ENCODE assay signal across 19 cellular contexts in genomic region chr6:45706319-45706718, GRCh38.
DNase-seq lines count a peak whose midpoint lies in the region; ATAC-seq and TF ChIP-seq lines count a peak whose summit lies in the region.
"Had no signal": no experiment of that assay in that cellular context is flagged by ENCODE, and none has a peak within 500 bp of the region (broad histone marks: within the 10 kb centered on the region; RNA-seq: fewer than 3 reads in every experiment).

No MANE protein-coding gene starts in this region.

- CTCF ChIA-PET in CD4-positive, alpha-beta T cell (lab: Charles Lee), result interaction anchor here (1.4 to 1.6 kb wide), 2 partner anchors 8 to 13 kb away, joined by 3 to 4 read pairs; no protein-coding TSS in a partner anchor

- TF ChIP-seq CTCF in CD4-positive, alpha-beta T cell (IDR thresholded peaks at IDR 0.05), result no peak
- TF ChIP-seq CTCF in natural killer cell (IDR thresholded peaks at IDR 0.05), result no peak

- intact Hi-C loops in CD4-positive, alpha-beta T cell (cut with DNase I, micrococcal nuclease), result no loop called here
- intact Hi-C loops in natural killer cell (cut with micrococcal nuclease), result no loop called here

- H3K27ac ChIP-seq in CD4-positive, alpha-beta T cell (ENCODE audit: low read depth, low read length), result no peak overlapping the region
- H3K27ac ChIP-seq: body of pancreas, thoracic aorta had no signal

- no peak overlapping the region for H3K4me3 Mint-ChIP-seq in CD4-positive, alpha-beta T cell
- no peak overlapping the region for H3K4me3 Mint-ChIP-seq in natural killer cell
- H3K4me3 Mint-ChIP-seq: B cell had no signal

- H3K4me1 Mint-ChIP-seq in CD4-positive, alpha-beta T cell (ENCODE audit: low read depth), result peaks cover 7% of the 10 kb centered on the region
- peaks cover 0 to 6% of the 10 kb centered on the region in 2 donors for H3K4me1 Mint-ChIP-seq in natural killer cell

- H3K27ac Mint-ChIP-seq in CD4-positive, alpha-beta T cell, result no peak overlapping the region
- no peak overlapping the region for H3K27ac Mint-ChIP-seq in natural killer cell
- H3K27ac Mint-ChIP-seq: B cell had no signal

- ATAC-seq in GM18502 (IDR thresholded peaks at IDR 0.05; ENCODE audit: poor library complexity, unreplicated experiment) (peak; percentile 38), GM18909 (IDR thresholded peaks at IDR 0.05; ENCODE audit: poor library complexity, unreplicated experiment) (peak; percentile 36), HG02588 (IDR thresholded peaks at IDR 0.05; ENCODE audit: unreplicated experiment) (peak; percentile 33), HG03571 (IDR thresholded peaks at IDR 0.05; ENCODE audit: unreplicated experiment) (peak; percentile 34), natural killer cell (no peak)
- no peak for ATAC-seq in CD4-positive, alpha-beta T cell (ENCODE audit: poor library complexity)
- ATAC-seq: body of pancreas had no signal

- H3K9me3 ChIP-seq in CD4-positive, alpha-beta T cell (ENCODE audit: control insufficient read depth, low read length), result no peaks in the 10 kb centered on the region
- H3K9me3 ChIP-seq: body of pancreas, thoracic aorta had no signal

- H3K36me3 Mint-ChIP-seq in CD4-positive, alpha-beta T cell (ENCODE audit: low read depth), result no peaks in the 10 kb centered on the region
- no peaks in the 10 kb centered on the region for H3K36me3 Mint-ChIP-seq in natural killer cell

- POLR2A ChIA-PET in CD4-positive, alpha-beta T cell (lab: Charles Lee), result interaction anchor here (1.0 kb wide), 1 partner anchor 285 kb away, joined by 4 read pairs; no protein-coding TSS in a partner anchor

- H3K27me3 ChIP-seq in CD4-positive, alpha-beta T cell (ENCODE audit: control insufficient read depth, insufficient read depth, low read length), result no peaks in the 10 kb centered on the region
- H3K27me3 ChIP-seq: body of pancreas had no signal

- H3K27me3 Mint-ChIP-seq in CD4-positive, alpha-beta T cell, result no peaks in the 10 kb centered on the region
- H3K27me3 Mint-ChIP-seq in natural killer cell (ENCODE audit: low read depth in 2 of 2), result peaks cover 0 to 7% of the 10 kb centered on the region in 2 donors
- H3K27me3 Mint-ChIP-seq: B cell had no signal

- no peaks in the 10 kb centered on the region for H3K9me3 Mint-ChIP-seq in CD4-positive, alpha-beta T cell
- no peaks in the 10 kb centered on the region for H3K9me3 Mint-ChIP-seq in natural killer cell

- no peak for DNase-seq in CD4-positive, alpha-beta T cell
- DNase-seq in D341Med (ENCODE audit: low spot score) (no peak), natural killer cell (no peak), NCI-H1048 (lab: John Stamatoyannopoulos, UW) (no peak)
- DNase-seq: activated CD8-positive, alpha-beta memory T cell treated with anti-CD3 and anti-CD28 coated beads for 24 hours; activated naive CD4-positive, alpha-beta T cell; body of pancreas; dermis blood vessel endothelial cell; kidney glomerular epithelial cell; midbrain; NCI-H1092 treated with DMSO at 0.1 percent for 48 hours; SIG-M5; small intestine had no signal

Comparison
In these comparisons a context has a peak if more than half of its experiments do, and no peak if none do; other contexts are left out.
1. ATAC-seq: peak in GM18502 (single experiment), GM18909 (single experiment), HG02588 (single experiment) and HG03571 (single experiment); none in CD4-positive, alpha-beta T cell (single experiment) and natural killer cell (0 of 3).